ENCODE assay signal across 24 cellular contexts in the genomic region with DNA sequence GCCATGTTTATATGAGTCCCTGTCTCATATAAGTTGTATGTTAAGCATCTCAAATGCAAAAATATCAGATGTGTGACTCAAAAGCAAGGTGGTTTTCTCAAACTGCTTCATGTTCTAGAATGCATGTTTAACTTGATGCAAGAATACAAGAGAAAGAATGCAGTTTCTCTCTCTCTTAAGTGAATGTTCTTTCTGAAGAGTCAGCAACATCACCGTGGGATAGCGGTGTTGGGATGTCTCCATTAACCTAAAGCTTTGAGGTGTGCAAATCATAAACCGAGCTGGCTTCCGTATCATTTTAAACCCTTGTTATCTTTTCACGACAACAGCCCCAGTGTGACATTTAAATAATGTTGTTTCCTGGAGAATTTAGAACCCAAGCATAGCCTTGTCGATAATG.
"Had no signal": no experiment of that assay in that cellular context is flagged by ENCODE, and none has a peak within 500 bp of the region (broad histone marks: within the 10 kb centered on the region; RNA-seq: fewer than 3 reads in every experiment).

No MANE protein-coding gene starts in this region.

- DNase-seq: activated CD4-positive, alpha-beta T cell treated with anti-CD3 and anti-CD28 coated beads for 48 hours; activated CD4-positive, alpha-beta T cell treated with anti-CD3 and anti-CD28 coated beads, Interleukin-2, amount 50 U/mL, for 4 hours; activated CD4-positive, CD25-positive, alpha-beta regulatory T cell treated with anti-CD3 and anti-CD28 coated beads, Interleukin-2, amount 50 U/mL, for 72 hours; activated CD8-positive, alpha-beta T cell treated with anti-CD3 and anti-CD28 coated beads, Interleukin-2, amount 10 ng/mL, durations not matched to agents 7 days and 5 days; activated effector memory CD4-positive, alpha-beta T cell treated with Interleukin-2 at 50 U/mL for 16 hours; activated naive CD4-positive, alpha-beta T cell treated with Interleukin-2 at 50 U/mL for 16 hours; activated naive CD8-positive, alpha-beta T cell treated with anti-CD3 and anti-CD28 coated beads, Interleukin-2, amount 50 U/mL, for 24 hours; activated T-cell treated with anti-CD3 and anti-CD28 coated beads, Interleukin-2, amount 50 U/mL, for 24 hours; amniotic stem cell; body of pancreas; MG63; NCI-H1105; NCI-H1436; NCI-H2029 treated with DMSO at 0.1 percent for 48 hours; NCI-H524; PC-3; SIG-M5; T-helper 17 cell; T-helper 9 cell had no signal

- H3K27me3 ChIP-seq: ascending aorta, body of pancreas, MG63 had no signal

- H3K36me3 Mint-ChIP-seq: activated naive CD4-positive, alpha-beta T cell treated with anti-CD3 and anti-CD28 coated beads, Interleukin-2, amount 50 U/mL, for 72 hours; WTC11 had no signal

- H3K4me3 Mint-ChIP-seq: activated CD8-positive, alpha-beta T cell treated with anti-CD3 and anti-CD28 coated beads, Interleukin-2, amount 10 ng/mL, durations not matched to agents 7 days and 5 days; activated naive CD8-positive, alpha-beta T cell treated with anti-CD3 and anti-CD28 coated beads, Interleukin-2, amount 50 U/mL, for 24 hours; activated T-cell treated with anti-CD3 and anti-CD28 coated beads, Interleukin-2, amount 50 U/mL, for 24 hours; activated T-helper 1 cell treated with anti-CD3 and anti-CD28 coated beads, Interleukin-12 subunit alpha, Interleukin-12 subunit beta, Interleukin-2, Interleukin-4 antibody, amounts not matched to agents 30 ng/mL and 10 ng/mL and 1 ng/mL, durations not matched to agents 14 hours and 24 hours and 36 hours; T-helper 17 cell; WTC11 had no signal

- ATAC-seq: activated CD8-positive, alpha-beta T cell treated with anti-CD3 and anti-CD28 coated beads, Interleukin-2, amount 10 ng/mL, durations not matched to agents 7 days and 5 days; activated naive CD4-positive, alpha-beta T cell treated with anti-CD3 and anti-CD28 coated beads, Interleukin-2, amount 50 U/mL, for 72 hours; activated naive CD8-positive, alpha-beta T cell treated with anti-CD3 and anti-CD28 coated beads, Interleukin-2, amount 50 U/mL, for 24 hours; body of pancreas; PC-3; T-helper 17 cell; WTC11 had no signal

- H3K4me3 ChIP-seq: ascending aorta, body of pancreas, MG63 had no signal

- H3K9me3 Mint-ChIP-seq: activated naive CD4-positive, alpha-beta T cell treated with anti-CD3 and anti-CD28 coated beads, Interleukin-2, amount 50 U/mL, for 72 hours; activated naive CD8-positive, alpha-beta T cell treated with anti-CD3 and anti-CD28 coated beads, Interleukin-2, amount 50 U/mL, for 24 hours; activated T-cell treated with anti-CD3 and anti-CD28 coated beads, Interleukin-2, amount 50 U/mL, for 24 hours; activated T-helper 1 cell treated with anti-CD3 and anti-CD28 coated beads, Interleukin-12 subunit alpha, Interleukin-12 subunit beta, Interleukin-2, Interleukin-4 antibody, amounts not matched to agents 30 ng/mL and 10 ng/mL and 1 ng/mL, durations not matched to agents 14 hours and 24 hours and 36 hours; WTC11 had no signal

- H3K36me3 ChIP-seq: ascending aorta, MG63 had no signal

- FAIRE-seq: RCC 7860 had no signal

- H3K27ac Mint-ChIP-seq: activated CD8-positive, alpha-beta T cell treated with anti-CD3 and anti-CD28 coated beads, Interleukin-2, amount 10 ng/mL, durations not matched to agents 7 days and 5 days; activated naive CD4-positive, alpha-beta T cell treated with anti-CD3 and anti-CD28 coated beads, Interleukin-2, amount 50 U/mL, for 72 hours; activated naive CD8-positive, alpha-beta T cell treated with anti-CD3 and anti-CD28 coated beads, Interleukin-2, amount 50 U/mL, for 24 hours; activated T-cell treated with anti-CD3 and anti-CD28 coated beads, Interleukin-2, amount 50 U/mL, for 24 hours; activated T-helper 1 cell treated with anti-CD3 and anti-CD28 coated beads, Interleukin-12 subunit alpha, Interleukin-12 subunit beta, Interleukin-2, Interleukin-4 antibody, amounts not matched to agents 30 ng/mL and 10 ng/mL and 1 ng/mL, durations not matched to agents 14 hours and 24 hours and 36 hours; T-helper 17 cell; WTC11 had no signal

- H3K9me3 ChIP-seq: ascending aorta, body of pancreas, MG63 had no signal
